8 cellular contexts compared by ENCODE assay signal in genomic region chr3:108589081-108589997, GRCh38. TPM values are rescaled to one million over a fixed set of nuclear protein-coding genes. Genes with fewer than 3 reads are reported as not detected.
A peak's percentile ranks its signal among the peaks of the same experiment; 100 is the strongest.
DNase-seq lines count a peak whose midpoint lies in the region; FAIRE-seq and TF ChIP-seq lines count a peak whose summit lies in the region.

TSS of gene CIP2A (minus strand) at chr3:108589438. CDS start at chr3:108589375, 63 bp downstream.
TSS of gene DZIP3 (plus strand) at chr3:108589722. CDS start at chr3:108605407, 15,685 bp downstream.

- no peaks in the 10 kb centered on the region for H3K9me3 ChIP-seq in DOHH2 (ENCODE audit: control insufficient read depth, insufficient read depth, low read length)
- H3K9me3 ChIP-seq in GM23248 (ENCODE audit: low read depth), result no peaks in the 10 kb centered on the region
- no peaks in the 10 kb centered on the region for H3K9me3 ChIP-seq in Karpas-422 (ENCODE audit: low read length)
- H3K9me3 ChIP-seq in esophagus squamous epithelium, result no peaks in the 10 kb centered on the region
- no peaks in the 10 kb centered on the region for H3K9me3 ChIP-seq in muscle layer of duodenum (ENCODE audit: control insufficient read depth in 1 of 2, low read length in 2 of 2)

- DNase-seq in GM23248, result peak; percentile 94
- peak; percentile 98 for DNase-seq in Karpas-422
- DNase-seq in RCC 7860 (ENCODE audit: low spot score), result peak; percentile 90
- DNase-seq in activated T-helper 1 cell treated with Interleukin-2 at 50 U/mL for 16 hours (ENCODE audit: low read depth), result peak; percentile 65
- DNase-seq in esophagus squamous epithelium (lab: John Stamatoyannopoulos, UW), result peak; percentile 31
- peak; percentile 68 for DNase-seq in stimulated activated CD8-positive, alpha-beta memory T cell treated with anti-CD3 and anti-CD28 coated beads, Interleukin-7, amount 100 ng/mL, for 24 hours (ENCODE audit: low read depth)

- H3K4me2 ChIP-seq in DOHH2 (ENCODE audit: low read length) (peak within 1 kb of the TSS; percentile 74), GM23248 (ENCODE audit: unreplicated experiment) (peak within 1 kb of the TSS; percentile 97), Karpas-422 (ENCODE audit: low read depth, low read length, poor library complexity, severe bottlenecking) (peak within 1 kb of the TSS; percentile 84)

- H3K36me3 ChIP-seq in DOHH2 (ENCODE audit: control insufficient read depth, low read length), result peaks cover 46% of the 10 kb centered on the region
- no peaks in the 10 kb centered on the region for H3K36me3 ChIP-seq in GM23248 (ENCODE audit: low read depth)
- peaks cover 26% of the 10 kb centered on the region; the same call in 1 of the 2 replicates for H3K36me3 ChIP-seq in Karpas-422 (ENCODE audit: insufficient read depth, low read length)
- H3K36me3 ChIP-seq in esophagus squamous epithelium, result no peaks in the 10 kb centered on the region
- H3K36me3 ChIP-seq in muscle layer of duodenum (ENCODE audit: control insufficient read depth in 1 of 2, insufficient read depth in 2 of 2, low read length in 2 of 2), result peaks cover 0 to 6% of the 10 kb centered on the region in 2 donors

- H3K27ac ChIP-seq in DOHH2 (ENCODE audit: low read depth, low read length), result peak within 1 kb of the TSS; percentile 74
- peak within 1 kb of the TSS; percentile 91 for H3K27ac ChIP-seq in GM23248
- peak within 1 kb of the TSS; percentile 87 for H3K27ac ChIP-seq in Karpas-422 (ENCODE audit: low read length)
- H3K27ac ChIP-seq in esophagus squamous epithelium, result peak within 1 kb of the TSS; percentile 93 to 96 (median 95)
- peak within 1 kb of the TSS; percentile 97 for H3K27ac ChIP-seq in muscle layer of duodenum (ENCODE audit: low read length)

- H3K9me2 ChIP-seq in DOHH2 (replicated peaks; ENCODE audit: control insufficient read depth, low read length) (no peaks in the 10 kb centered on the region), GM23248 (ENCODE audit: insufficient read depth) (no peaks in the 10 kb centered on the region), Karpas-422 (replicated peaks; ENCODE audit: insufficient read depth, low read length) (no peaks in the 10 kb centered on the region)

- H3K9ac ChIP-seq in GM23248 (peak within 1 kb of the TSS; percentile 94), Karpas-422 (ENCODE audit: low read length) (peak within 1 kb of the TSS; percentile 90)

- H3K27me3 ChIP-seq in DOHH2 (ENCODE audit: control insufficient read depth, low read length), result no peaks in the 10 kb centered on the region
- H3K27me3 ChIP-seq in GM23248 (replicated peaks; ENCODE audit: insufficient read depth), result no peaks in the 10 kb centered on the region
- no peaks in the 10 kb centered on the region for H3K27me3 ChIP-seq in Karpas-422 (ENCODE audit: low read length)
- no peaks in the 10 kb centered on the region for H3K27me3 ChIP-seq in esophagus squamous epithelium
- H3K27me3 ChIP-seq in muscle layer of duodenum (ENCODE audit: low read depth, low read length), result no peaks in the 10 kb centered on the region

- no peak for FAIRE-seq in RCC 7860 (lab: Jason Lieb, UNC)

- H2AFZ ChIP-seq in GM23248 (peak within 1 kb of the TSS; percentile 99), Karpas-422 (ENCODE audit: low read length) (peak within 1 kb of the TSS; percentile 76)

- peak in 3 of 4 donors; percentile 44 to 67 (median 61) for TF ChIP-seq POLR2A in esophagus squamous epithelium (IDR thresholded peaks at IDR 0.05)

- peaks cover 35% of the 10 kb centered on the region for H3K4me1 ChIP-seq in DOHH2 (ENCODE audit: control insufficient read depth, low read length)
- peaks cover 22% of the 10 kb centered on the region; the same call in 1 of the 2 replicates for H3K4me1 ChIP-seq in GM23248 (ENCODE audit: insufficient read depth)
- H3K4me1 ChIP-seq in Karpas-422 (ENCODE audit: low read length), result peaks cover 37% of the 10 kb centered on the region
- peaks cover 0 to 28% (median 7%) of the 10 kb centered on the region in 3 donors for H3K4me1 ChIP-seq in esophagus squamous epithelium
- H3K4me1 ChIP-seq in muscle layer of duodenum (ENCODE audit: control insufficient read depth in 1 of 2, insufficient read depth in 2 of 2, low read length in 2 of 2), result peaks cover 0 to 23% of the 10 kb centered on the region in 2 donors

- in situ Hi-C loops in GM23248 (cut with MboI), result no loop called here

- no peaks in the 10 kb centered on the region for H3F3A ChIP-seq in DOHH2 (ENCODE audit: control insufficient read depth, insufficient read depth)
- peaks cover 7% of the 10 kb centered on the region; the same call in 1 of the 2 replicates for H3F3A ChIP-seq in GM23248 (ENCODE audit: insufficient read depth)

- H4K20me1 ChIP-seq in DOHH2 (ENCODE audit: control insufficient read depth, insufficient read depth, low read depth, low read length), result peaks cover 13% of the 10 kb centered on the region
- no peaks in the 10 kb centered on the region for H4K20me1 ChIP-seq in GM23248 (ENCODE audit: insufficient read depth)
- H4K20me1 ChIP-seq in Karpas-422 (ENCODE audit: insufficient read depth, low read depth, low read length), result no peaks in the 10 kb centered on the region

- no peak for TF ChIP-seq CTCF in DOHH2 (IDR thresholded peaks at IDR 0.05; ENCODE audit: low read depth, low read length, poor library complexity, severe bottlenecking)
- peak in 2 of 6 experiments; percentile 11 to 16 for TF ChIP-seq CTCF in esophagus squamous epithelium (IDR thresholded peaks at IDR 0.05)

- 0 to 1% methylated on average over 59 of the region's 59 CpGs for WGBS in GM23248 (ENCODE audit: low coverage in 1 of 2, low lambda C conversion rate in 2 of 2, missing lambda C conversion rate in 2 of 2), 2 experiments
- 0 to 1% methylated on average over 20 to 33 of the region's 59 CpGs for WGBS in esophagus squamous epithelium, 2 donors

- H3K79me2 ChIP-seq in DOHH2 (ENCODE audit: control insufficient read depth, low read length) (peaks cover 85% of the 10 kb centered on the region), GM23248 (ENCODE audit: insufficient read depth) (peaks cover 48% of the 10 kb centered on the region), Karpas-422 (ENCODE audit: low read length) (peaks cover 67% of the 10 kb centered on the region)

- intact Hi-C loops in esophagus squamous epithelium (cut with DNase I), result no loop called here

- H3K4me3 ChIP-seq in DOHH2 (ENCODE audit: low read length) (peak within 1 kb of the TSS; percentile 90), GM23248 (peak within 1 kb of the TSS; percentile 98), Karpas-422 (ENCODE audit: low read length) (peak within 1 kb of the TSS; percentile 96), esophagus squamous epithelium (peak within 1 kb of the TSS; percentile 48 to 90 (median 76)), muscle layer of duodenum (ENCODE audit: low read depth in 1 of 2, low read length in 2 of 2) (peak within 1 kb of the TSS; percentile 95 to 99)

RNA-seq across cellular contexts. Expression of gene CIP2A, which starts in this region (rescaled TPM):
- total RNA-seq in GM23248 (2014; rRNA removed; shearing (Covaris generic)), result 13.7 and 13.9 TPM in 2 replicates
- polyA plus RNA-seq in GM23248 (2016; fragmentation: Nextera tagmentation; extraction: Ambion mirVana), result 9.7 and 10.5 TPM in 2 replicates
- 27.4 and 37.8 TPM in 2 replicates for total RNA-seq in Karpas-422 (2014; rRNA removed; shearing (Covaris generic); ENCODE audit: low replicate concordance)
- total RNA-seq in esophagus squamous epithelium, result 10 to 100 TPM in 1 of 4 donors, 1 to 10 TPM in 3; 1.5 to 11.5 (median 7.2) TPM

RNA-seq across cellular contexts. Expression of gene DZIP3, which starts in this region (rescaled TPM):
- total RNA-seq in GM23248 (2014; rRNA removed; shearing (Covaris generic)), result 3.3 and 6.5 TPM in 2 replicates
- polyA plus RNA-seq in GM23248 (2016; fragmentation: Nextera tagmentation; extraction: Ambion mirVana), result 5.0 and 5.4 TPM in 2 replicates
- 9.3 and 15.7 TPM in 2 replicates for total RNA-seq in Karpas-422 (2014; rRNA removed; shearing (Covaris generic); ENCODE audit: low replicate concordance)
- 1 to 10 TPM in 3 of 4 donors, under 1 TPM in 1; 0.83 to 5.0 (median 2.8) TPM for total RNA-seq in esophagus squamous epithelium

Comparison
In these comparisons a context has a peak if more than half of its experiments do, and no peak if none do; other contexts are left out.
1. Peak in every context shown above with its lines: DNase-seq, H3K4me3 ChIP-seq and H3K27ac ChIP-seq.
2. DNase-seq: peak in every context shown above with its lines; median percentile 98 in Karpas-422; 94 in GM23248; 90 in RCC 7860; 68 in stimulated activated CD8-positive, alpha-beta memory T cell treated with anti-CD3 and anti-CD28 coated beads, Interleukin-7, amount 100 ng/mL, for 24 hours; 65 in activated T-helper 1 cell treated with Interleukin-2 at 50 U/mL for 16 hours; 31 in esophagus squamous epithelium.